In the genomic region with DNA sequence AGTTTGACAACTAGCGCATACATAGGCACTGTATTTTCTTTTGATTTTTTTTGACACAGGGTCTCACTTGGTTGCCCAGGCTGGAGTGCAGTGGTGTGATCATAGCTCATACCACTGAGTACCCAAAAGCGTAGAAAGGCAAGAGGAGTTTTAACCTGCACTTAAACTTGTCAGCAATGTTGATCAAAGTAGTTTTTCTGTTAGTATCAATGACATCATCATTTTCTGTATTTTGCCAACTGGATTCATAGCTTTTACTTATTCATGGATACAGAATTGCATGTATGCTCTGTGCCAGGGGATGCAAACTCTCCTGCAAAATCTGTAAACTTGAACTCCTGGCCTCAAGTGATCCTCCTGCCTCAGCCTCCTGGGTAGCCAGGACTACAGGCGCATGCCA, we compare ENCODE assay signal across 1 cellular context.
TF ChIP-seq lines count a peak whose summit lies in the region.

No MANE protein-coding gene starts in this region.

TF ChIP-seq in HepG2, 621 proteins besides CTCF, POLR2A, EP300 and RAD21:
- TF ChIP-seq, protein P1, sequence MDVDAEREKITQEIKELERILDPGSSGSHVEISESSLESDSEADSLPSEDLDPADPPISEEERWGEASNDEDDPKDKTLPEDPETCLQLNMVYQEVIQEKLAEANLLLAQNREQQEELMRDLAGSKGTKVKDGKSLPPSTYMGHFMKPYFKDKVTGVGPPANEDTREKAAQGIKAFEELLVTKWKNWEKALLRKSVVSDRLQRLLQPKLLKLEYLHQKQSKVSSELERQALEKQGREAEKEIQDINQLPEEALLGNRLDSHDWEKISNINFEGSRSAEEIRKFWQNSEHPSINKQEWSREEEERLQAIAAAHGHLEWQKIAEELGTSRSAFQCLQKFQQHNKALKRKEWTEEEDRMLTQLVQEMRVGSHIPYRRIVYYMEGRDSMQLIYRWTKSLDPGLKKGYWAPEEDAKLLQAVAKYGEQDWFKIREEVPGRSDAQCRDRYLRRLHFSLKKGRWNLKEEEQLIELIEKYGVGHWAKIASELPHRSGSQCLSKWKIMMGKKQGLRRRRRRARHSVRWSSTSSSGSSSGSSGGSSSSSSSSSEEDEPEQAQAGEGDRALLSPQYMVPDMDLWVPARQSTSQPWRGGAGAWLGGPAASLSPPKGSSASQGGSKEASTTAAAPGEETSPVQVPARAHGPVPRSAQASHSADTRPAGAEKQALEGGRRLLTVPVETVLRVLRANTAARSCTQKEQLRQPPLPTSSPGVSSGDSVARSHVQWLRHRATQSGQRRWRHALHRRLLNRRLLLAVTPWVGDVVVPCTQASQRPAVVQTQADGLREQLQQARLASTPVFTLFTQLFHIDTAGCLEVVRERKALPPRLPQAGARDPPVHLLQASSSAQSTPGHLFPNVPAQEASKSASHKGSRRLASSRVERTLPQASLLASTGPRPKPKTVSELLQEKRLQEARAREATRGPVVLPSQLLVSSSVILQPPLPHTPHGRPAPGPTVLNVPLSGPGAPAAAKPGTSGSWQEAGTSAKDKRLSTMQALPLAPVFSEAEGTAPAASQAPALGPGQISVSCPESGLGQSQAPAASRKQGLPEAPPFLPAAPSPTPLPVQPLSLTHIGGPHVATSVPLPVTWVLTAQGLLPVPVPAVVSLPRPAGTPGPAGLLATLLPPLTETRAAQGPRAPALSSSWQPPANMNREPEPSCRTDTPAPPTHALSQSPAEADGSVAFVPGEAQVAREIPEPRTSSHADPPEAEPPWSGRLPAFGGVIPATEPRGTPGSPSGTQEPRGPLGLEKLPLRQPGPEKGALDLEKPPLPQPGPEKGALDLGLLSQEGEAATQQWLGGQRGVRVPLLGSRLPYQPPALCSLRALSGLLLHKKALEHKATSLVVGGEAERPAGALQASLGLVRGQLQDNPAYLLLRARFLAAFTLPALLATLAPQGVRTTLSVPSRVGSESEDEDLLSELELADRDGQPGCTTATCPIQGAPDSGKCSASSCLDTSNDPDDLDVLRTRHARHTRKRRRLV (CRISPR knock-in tag; IDR thresholded peaks at IDR 0.05), result no peak
- TF ChIP-seq CREB1 (IDR thresholded peaks at IDR 0.05) (0 out of 2 replicates have a peak, but pooled peaks have one; percentile 27), CREB1 (CRISPR knock-in tag; IDR thresholded peaks at IDR 0.05) (no peak), ATF7 (IDR thresholded peaks at IDR 0.05) (peak; percentile 95), ATF7 (CRISPR knock-in tag; IDR thresholded peaks at IDR 0.05) (no peak)
